Comparison of ENCODE assay signal across 1 cellular context in the genomic region with DNA sequence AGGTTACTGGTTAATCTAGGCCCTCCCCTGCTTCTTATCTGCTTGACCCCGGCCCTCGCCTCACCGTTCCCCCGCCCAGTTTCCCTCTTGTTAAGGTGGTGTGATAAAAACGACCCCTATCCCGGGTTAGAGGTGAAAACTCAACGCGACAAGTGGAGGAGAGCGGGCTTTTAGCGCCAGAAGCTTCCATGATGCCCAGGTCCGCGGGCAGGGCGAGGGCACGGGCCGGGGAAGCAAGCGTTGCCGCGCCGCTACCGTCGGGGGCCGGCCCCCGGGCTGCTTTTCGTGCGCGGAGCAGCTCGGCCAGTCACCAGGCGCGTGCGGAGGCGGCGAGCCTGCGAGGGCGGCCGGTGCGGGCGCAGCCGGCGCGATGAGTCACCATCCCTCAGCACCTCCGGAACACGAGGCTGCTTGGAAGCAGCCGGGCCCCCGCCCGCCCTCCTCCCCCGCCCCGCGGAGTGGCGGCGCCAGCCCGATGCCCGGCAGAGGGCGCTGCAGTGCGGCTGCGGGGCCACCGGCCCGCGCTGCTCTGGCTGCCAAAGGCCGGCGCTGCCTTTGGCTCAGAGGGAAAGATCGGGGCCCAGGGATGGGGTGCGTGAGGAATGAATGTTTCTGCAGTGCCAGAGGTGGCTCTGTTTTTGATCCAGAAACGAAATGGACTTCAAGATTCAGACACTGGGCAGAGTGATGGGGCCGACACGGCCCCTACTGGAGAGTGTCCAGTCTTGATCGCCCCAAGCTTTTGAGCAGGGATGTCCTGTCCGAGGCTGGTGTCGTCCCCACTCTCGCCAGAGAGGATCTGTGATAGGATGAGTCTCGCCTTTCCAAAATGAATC.
TF ChIP-seq lines count a peak whose summit lies in the region.

No MANE protein-coding gene starts in this region.

TF ChIP-seq in HEK293, 187 proteins besides CTCF, POLR2A, EP300 and RAD21 (continued from another document):
- TF ChIP-seq, protein P1, sequence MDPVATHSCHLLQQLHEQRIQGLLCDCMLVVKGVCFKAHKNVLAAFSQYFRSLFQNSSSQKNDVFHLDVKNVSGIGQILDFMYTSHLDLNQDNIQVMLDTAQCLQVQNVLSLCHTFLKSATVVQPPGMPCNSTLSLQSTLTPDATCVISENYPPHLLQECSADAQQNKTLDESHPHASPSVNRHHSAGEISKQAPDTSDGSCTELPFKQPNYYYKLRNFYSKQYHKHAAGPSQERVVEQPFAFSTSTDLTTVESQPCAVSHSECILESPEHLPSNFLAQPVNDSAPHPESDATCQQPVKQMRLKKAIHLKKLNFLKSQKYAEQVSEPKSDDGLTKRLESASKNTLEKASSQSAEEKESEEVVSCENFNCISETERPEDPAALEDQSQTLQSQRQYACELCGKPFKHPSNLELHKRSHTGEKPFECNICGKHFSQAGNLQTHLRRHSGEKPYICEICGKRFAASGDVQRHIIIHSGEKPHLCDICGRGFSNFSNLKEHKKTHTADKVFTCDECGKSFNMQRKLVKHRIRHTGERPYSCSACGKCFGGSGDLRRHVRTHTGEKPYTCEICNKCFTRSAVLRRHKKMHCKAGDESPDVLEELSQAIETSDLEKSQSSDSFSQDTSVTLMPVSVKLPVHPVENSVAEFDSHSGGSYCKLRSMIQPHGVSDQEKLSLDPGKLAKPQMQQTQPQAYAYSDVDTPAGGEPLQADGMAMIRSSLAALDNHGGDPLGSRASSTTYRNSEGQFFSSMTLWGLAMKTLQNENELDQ (tag by site-specific recombination; IDR thresholded peaks at IDR 0.05; ENCODE audit: low read depth): no peak
- TF ChIP-seq ZNF292 (tag by site-specific recombination; IDR thresholded peaks at IDR 0.05; ENCODE audit: borderline replicate concordance, low read depth) (no peak), ZNF2 (tag by site-specific recombination; IDR thresholded peaks at IDR 0.05) (no peak), ZNF366 (tag by site-specific recombination; conservative IDR thresholded peaks at IDR 0.05) (no peak), ZNF777 (tag by site-specific recombination; IDR thresholded peaks at IDR 0.05; ENCODE audit: borderline replicate concordance) (peak; percentile 69; the same call in 1 of the 2 replicates), ZBTB6 (tag by site-specific recombination; IDR thresholded peaks at IDR 0.05) (no peak), ZNF660 (tag by site-specific recombination; IDR thresholded peaks at IDR 0.05) (peak; percentile 77), TRIM28 (IDR thresholded peaks at IDR 0.05; ENCODE audit: borderline replicate concordance, low read length) (no peak), ZBTB20 (tag by site-specific recombination; IDR thresholded peaks at IDR 0.05) (no peak), HOXA7 (CRISPR knock-in tag; IDR thresholded peaks at IDR 0.05; ENCODE audit: borderline replicate concordance) (no peak), ZNF747 (tag by site-specific recombination; IDR thresholded peaks at IDR 0.05) (no peak), ZNF433 (tag by site-specific recombination; IDR thresholded peaks at IDR 0.05; ENCODE audit: low read depth) (no peak), GFI1B (tag by site-specific recombination; IDR thresholded peaks at IDR 0.05) (no peak), ZNF544 (tag by site-specific recombination; IDR thresholded peaks at IDR 0.05) (no peak), TCF7L2 (IDR thresholded peaks at IDR 0.05; ENCODE audit: borderline replicate concordance, low read depth, low read length) (no peak), ZNF830 (tag by site-specific recombination; IDR thresholded peaks at IDR 0.05; ENCODE audit: low read depth) (no peak), ZNF664 (tag by site-specific recombination; IDR thresholded peaks at IDR 0.05) (no peak), ZNF302 (tag by site-specific recombination; IDR thresholded peaks at IDR 0.05; ENCODE audit: low read depth) (no peak), PBX3 (CRISPR knock-in tag; IDR thresholded peaks at IDR 0.05) (peak; percentile 83; the same call in 1 of the 2 replicates), PATZ1 (tag by site-specific recombination; IDR thresholded peaks at IDR 0.05) (peak; percentile 57), ZNF169 (tag by site-specific recombination; IDR thresholded peaks at IDR 0.05) (no peak), PRDM2 (tag by site-specific recombination; IDR thresholded peaks at IDR 0.05; ENCODE audit: borderline replicate concordance) (no peak), ZNF202 (tag by site-specific recombination; IDR thresholded peaks at IDR 0.05; ENCODE audit: borderline replicate concordance) (no peak)
- TF ChIP-seq, protein P2, sequence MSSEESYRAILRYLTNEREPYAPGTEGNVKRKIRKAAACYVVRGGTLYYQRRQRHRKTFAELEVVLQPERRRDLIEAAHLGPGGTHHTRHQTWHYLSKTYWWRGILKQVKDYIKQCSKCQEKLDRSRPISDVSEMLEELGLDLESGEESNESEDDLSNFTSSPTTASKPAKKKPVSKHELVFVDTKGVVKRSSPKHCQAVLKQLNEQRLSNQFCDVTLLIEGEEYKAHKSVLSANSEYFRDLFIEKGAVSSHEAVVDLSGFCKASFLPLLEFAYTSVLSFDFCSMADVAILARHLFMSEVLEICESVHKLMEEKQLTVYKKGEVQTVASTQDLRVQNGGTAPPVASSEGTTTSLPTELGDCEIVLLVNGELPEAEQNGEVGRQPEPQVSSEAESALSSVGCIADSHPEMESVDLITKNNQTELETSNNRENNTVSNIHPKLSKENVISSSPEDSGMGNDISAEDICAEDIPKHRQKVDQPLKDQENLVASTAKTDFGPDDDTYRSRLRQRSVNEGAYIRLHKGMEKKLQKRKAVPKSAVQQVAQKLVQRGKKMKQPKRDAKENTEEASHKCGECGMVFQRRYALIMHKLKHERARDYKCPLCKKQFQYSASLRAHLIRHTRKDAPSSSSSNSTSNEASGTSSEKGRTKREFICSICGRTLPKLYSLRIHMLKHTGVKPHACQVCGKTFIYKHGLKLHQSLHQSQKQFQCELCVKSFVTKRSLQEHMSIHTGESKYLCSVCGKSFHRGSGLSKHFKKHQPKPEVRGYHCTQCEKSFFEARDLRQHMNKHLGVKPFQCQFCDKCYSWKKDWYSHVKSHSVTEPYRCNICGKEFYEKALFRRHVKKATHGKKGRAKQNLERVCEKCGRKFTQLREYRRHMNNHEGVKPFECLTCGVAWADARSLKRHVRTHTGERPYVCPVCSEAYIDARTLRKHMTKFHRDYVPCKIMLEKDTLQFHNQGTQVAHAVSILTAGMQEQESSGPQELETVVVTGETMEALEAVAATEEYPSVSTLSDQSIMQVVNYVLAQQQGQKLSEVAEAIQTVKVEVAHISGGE (tag by site-specific recombination; conservative IDR thresholded peaks at IDR 0.05; ENCODE audit: low read depth): no peak
- TF ChIP-seq, protein P3, sequence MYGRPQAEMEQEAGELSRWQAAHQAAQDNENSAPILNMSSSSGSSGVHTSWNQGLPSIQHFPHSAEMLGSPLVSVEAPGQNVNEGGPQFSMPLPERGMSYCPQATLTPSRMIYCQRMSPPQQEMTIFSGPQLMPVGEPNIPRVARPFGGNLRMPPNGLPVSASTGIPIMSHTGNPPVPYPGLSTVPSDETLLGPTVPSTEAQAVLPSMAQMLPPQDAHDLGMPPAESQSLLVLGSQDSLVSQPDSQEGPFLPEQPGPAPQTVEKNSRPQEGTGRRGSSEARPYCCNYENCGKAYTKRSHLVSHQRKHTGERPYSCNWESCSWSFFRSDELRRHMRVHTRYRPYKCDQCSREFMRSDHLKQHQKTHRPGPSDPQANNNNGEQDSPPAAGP (tag by site-specific recombination; IDR thresholded peaks at IDR 0.05): no peak
